In the genomic region with DNA sequence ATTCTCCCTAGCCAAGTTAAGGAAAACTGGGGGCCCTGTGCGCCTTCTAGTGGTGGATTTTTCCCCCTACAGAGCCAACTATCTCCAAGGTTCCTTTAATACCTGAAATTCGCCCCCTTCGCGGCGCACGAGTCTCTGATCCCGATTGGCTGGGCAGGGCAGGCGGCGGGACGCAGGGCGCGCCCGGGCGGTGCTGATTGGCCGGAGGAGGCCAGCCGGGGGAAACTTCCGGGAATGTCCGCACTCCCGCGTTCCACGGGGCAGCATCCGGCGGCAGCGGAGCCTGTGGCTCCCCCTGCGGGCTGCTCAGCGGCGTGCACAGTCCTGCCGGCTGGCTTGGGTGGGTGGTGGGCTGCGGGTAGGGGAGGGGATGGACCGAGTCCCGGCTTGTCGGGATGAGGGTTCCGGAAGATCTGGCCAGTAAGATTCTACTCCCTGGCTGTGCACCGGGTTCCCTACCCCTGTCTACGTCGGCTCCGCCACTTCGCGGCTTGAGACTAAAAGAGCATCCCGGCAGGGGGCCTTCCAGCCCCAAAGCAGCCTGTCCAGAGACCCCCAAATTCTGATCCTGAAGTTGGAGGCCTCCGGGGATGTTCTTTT, we compare ENCODE assay signal across 1 cellular context.
A peak's percentile ranks its signal among the peaks of the same experiment; 100 is the strongest.
TF ChIP-seq lines count a peak whose summit lies in the region.

A gene (plus strand): TSS at position 241 of the 600 bp plus-strand sequence. CDS start 515 bp downstream, outside the sequence.

TF ChIP-seq in Ishikawa, 13 proteins besides CTCF, POLR2A, EP300 and RAD21 (continued from another document):
- TF ChIP-seq CEBPB (IDR thresholded peaks at IDR 0.05) (no peak), TCF12 (IDR thresholded peaks at IDR 0.05; ENCODE audit: low read depth) (peak; percentile 64; the same call in 1 of the 2 replicates), EGR1 (IDR thresholded peaks at IDR 0.05) (0 out of 2 replicates have a peak, but pooled peaks have one; percentile 5), ZBTB7A (IDR thresholded peaks at IDR 0.05; ENCODE audit: low read depth) (peak; percentile 99), TEAD4 (IDR thresholded peaks at IDR 0.05) (peak; percentile 81), TAF1 (IDR thresholded peaks at IDR 0.05; ENCODE audit: low read depth) (peak; percentile 76; the same call in 1 of the 2 replicates)
TF ChIP-seq in Ishikawa: peak in this region for 10.
